Comparison of ENCODE assay signal across 19 cellular contexts in genomic region chr6:43097502-43097901, GRCh38. TPM values are rescaled to one million over a fixed set of nuclear protein-coding genes. Genes with fewer than 3 reads are reported as not detected.
DNase-seq lines count a peak whose midpoint lies in the region; ATAC-seq and TF ChIP-seq lines count a peak whose summit lies in the region.
"Had no signal": no experiment of that assay in that cellular context is flagged by ENCODE, and none has a peak within 500 bp of the region (broad histone marks: within the 10 kb centered on the region; RNA-seq: fewer than 3 reads in every experiment).

No MANE protein-coding gene starts in this region.

- H3K36me3 ChIP-seq in A673 (ENCODE audit: insufficient read depth, low read length, poor library complexity, severe bottlenecking) (no peaks in the 10 kb centered on the region), PC-3 (ENCODE audit: low read depth, low read length) (no peaks in the 10 kb centered on the region), Peyer's patch (no peaks in the 10 kb centered on the region)
- H3K36me3 ChIP-seq in CD4-positive, alpha-beta memory T cell (ENCODE audit: insufficient read depth, low read length): no peaks in the 10 kb centered on the region
- H3K36me3 ChIP-seq: heart left ventricle, SJSA1 had no signal

- CTCF ChIA-PET in A673 (lab: Charles Lee): no interaction called here
- CTCF ChIA-PET in PC-3 (lab: Charles Lee): no interaction called here
- CTCF ChIA-PET in CD4-positive, alpha-beta memory T cell (lab: Charles Lee; ENCODE audit: partially characterized antibody): no interaction called here

- intact Hi-C loops in A673 (cut with micrococcal nuclease; ENCODE audit: unreplicated experiment): no loop called here
- intact Hi-C loops in PC-3 (cut with micrococcal nuclease): no loop called here
- intact Hi-C loops in CD4-positive, alpha-beta memory T cell (cut with micrococcal nuclease): no loop called here

- no peak overlapping the region for H3K4me3 Mint-ChIP-seq in endothelial cell (ENCODE audit: unreplicated experiment)
- no peak overlapping the region for H3K4me3 Mint-ChIP-seq in nephron progenitor cell
- H3K4me3 Mint-ChIP-seq in CD4-positive, alpha-beta memory T cell: no peak overlapping the region
- H3K4me3 Mint-ChIP-seq: CD4-positive, alpha-beta T cell; dendritic cell treated with granulocyte-macrophage colony-stimulating factor and Interleukin-4, amounts not matched to agents 40 ng/mL and 50 ng/mL, for 4 days; stimulated activated memory B cell treated with anti-CD40 and anti-IgM and Interleukin-4, amounts not matched to agents 10 μg/mL and 1 μg/mL and 100 μg/mL, for 72 hours had no signal

- H3K27ac ChIP-seq in A673 (ENCODE audit: low read depth, low read length, poor library complexity, severe bottlenecking) (peak overlapping the region; percentile 58), PC-3 (ENCODE audit: low read length) (peak overlapping the region; percentile 70), Peyer's patch (no peak overlapping the region)
- H3K27ac ChIP-seq in CD4-positive, alpha-beta memory T cell (ENCODE audit: low read depth, low read length): no peak overlapping the region
- H3K27ac ChIP-seq: A549, heart left ventricle, SJSA1 had no signal

- H3K9ac ChIP-seq in PC-3 (ENCODE audit: low read length): peak overlapping the region; percentile 13; the same call in 1 of the 2 replicates

- no peak for DNase-seq in A673 (ENCODE audit: low spot score)
- DNase-seq in PC-3: no peak
- DNase-seq in endothelial cell (ENCODE audit: low spot score): no peak
- DNase-seq in nephron progenitor cell: no peak
- DNase-seq in Peyer's patch: no peak
- DNase-seq in CD4-positive, alpha-beta memory T cell: no peak
- DNase-seq: activated CD4-positive, alpha-beta T cell treated with anti-CD3 and anti-CD28 coated beads for 4 hours; activated CD8-positive, alpha-beta memory T cell treated with anti-CD3 and anti-CD28 coated beads, Interleukin-2, amount 50 U/mL, for 48 hours; CD4-positive, alpha-beta T cell; heart left ventricle; islet precursor cell; NCI-H1694; stimulated activated CD4-positive, alpha-beta T cell treated with anti-CD3 and anti-CD28 coated beads, Interleukin-12 subunit alpha, Interleukin-12 subunit beta, amount 100 ng/mL, for 4 hours had no signal

- ATAC-seq in PC-3: no peak
- no peak for ATAC-seq in HG03354 (IDR thresholded peaks at IDR 0.05; ENCODE audit: poor library complexity, severe bottlenecking, unreplicated experiment)
- ATAC-seq in HG02588 (IDR thresholded peaks at IDR 0.05; ENCODE audit: unreplicated experiment): no peak
- ATAC-seq: A549; stimulated activated memory B cell treated with anti-CD40 and anti-IgM and Interleukin-4, amounts not matched to agents 10 μg/mL and 1 μg/mL and 100 μg/mL, for 72 hours had no signal

- no peaks in the 10 kb centered on the region for H3K9me2 ChIP-seq in PC-3 (replicated peaks; ENCODE audit: low read length)

- no peak for TF ChIP-seq POLR2A in Peyer's patch (IDR thresholded peaks at IDR 0.05)

- H3K4me1 ChIP-seq in A673 (ENCODE audit: insufficient read depth, low read length, poor library complexity, severe bottlenecking) (peaks cover 9% of the 10 kb centered on the region), PC-3 (ENCODE audit: insufficient read depth, low read length) (peaks cover 30% of the 10 kb centered on the region), Peyer's patch (peaks cover 0 to 15% (median 0%) of the 10 kb centered on the region in 4 donors)
- peaks cover 15% of the 10 kb centered on the region for H3K4me1 ChIP-seq in CD4-positive, alpha-beta memory T cell (ENCODE audit: insufficient read depth, low read length)
- H3K4me1 ChIP-seq: A549 had no signal

- H3K9me3 Mint-ChIP-seq in endothelial cell (ENCODE audit: unreplicated experiment) (no peaks in the 10 kb centered on the region), nephron progenitor cell (no peaks in the 10 kb centered on the region)
- no peaks in the 10 kb centered on the region for H3K9me3 Mint-ChIP-seq in CD4-positive, alpha-beta memory T cell
- H3K9me3 Mint-ChIP-seq: CD4-positive, alpha-beta T cell; dendritic cell treated with granulocyte-macrophage colony-stimulating factor and Interleukin-4, amounts not matched to agents 40 ng/mL and 50 ng/mL, for 4 days; stimulated activated memory B cell treated with anti-CD40 and anti-IgM and Interleukin-4, amounts not matched to agents 10 μg/mL and 1 μg/mL and 100 μg/mL, for 72 hours had no signal

- no peaks in the 10 kb centered on the region for H3K27me3 ChIP-seq in A673 (replicated peaks; ENCODE audit: insufficient read depth, low read depth, low read length, poor library complexity)
- no peaks in the 10 kb centered on the region for H3K27me3 ChIP-seq in PC-3 (ENCODE audit: low read length)
- no peaks in the 10 kb centered on the region for H3K27me3 ChIP-seq in Peyer's patch
- no peaks in the 10 kb centered on the region for H3K27me3 ChIP-seq in CD4-positive, alpha-beta memory T cell (ENCODE audit: insufficient read depth, low read length)
- H3K27me3 ChIP-seq: heart left ventricle, SJSA1 had no signal

- H3K36me3 Mint-ChIP-seq in endothelial cell (ENCODE audit: low read depth, unreplicated experiment) (peaks cover 8% of the 10 kb centered on the region), nephron progenitor cell (ENCODE audit: low read depth) (peaks cover 5% of the 10 kb centered on the region)
- H3K36me3 Mint-ChIP-seq in CD4-positive, alpha-beta memory T cell: no peaks in the 10 kb centered on the region
- H3K36me3 Mint-ChIP-seq: stimulated activated memory B cell treated with anti-CD40 and anti-IgM and Interleukin-4, amounts not matched to agents 10 μg/mL and 1 μg/mL and 100 μg/mL, for 72 hours had no signal

- H3K27ac Mint-ChIP-seq in endothelial cell (ENCODE audit: unreplicated experiment) (peak overlapping the region; percentile 67), nephron progenitor cell (peak overlapping the region; percentile 95)
- no peak overlapping the region for H3K27ac Mint-ChIP-seq in CD4-positive, alpha-beta memory T cell
- H3K27ac Mint-ChIP-seq: CD4-positive, alpha-beta T cell; dendritic cell treated with granulocyte-macrophage colony-stimulating factor and Interleukin-4, amounts not matched to agents 40 ng/mL and 50 ng/mL, for 4 days; stimulated activated memory B cell treated with anti-CD40 and anti-IgM and Interleukin-4, amounts not matched to agents 10 μg/mL and 1 μg/mL and 100 μg/mL, for 72 hours had no signal

- H3K9me3 ChIP-seq in A673 (ENCODE audit: low read depth, low read length, poor library complexity, severe bottlenecking) (no peaks in the 10 kb centered on the region), PC-3 (ENCODE audit: low read length) (no peaks in the 10 kb centered on the region), Peyer's patch (no peaks in the 10 kb centered on the region)
- no peaks in the 10 kb centered on the region for H3K9me3 ChIP-seq in CD4-positive, alpha-beta memory T cell (ENCODE audit: control insufficient read depth in 1 of 2, low read length in 2 of 2)
- H3K9me3 ChIP-seq: A549, heart left ventricle, SJSA1 had no signal

- peaks cover 50% of the 10 kb centered on the region for H3K79me2 ChIP-seq in PC-3 (ENCODE audit: low read length)

- H2AFZ ChIP-seq in PC-3 (ENCODE audit: low read length): peak overlapping the region; percentile 51; the same call in 1 of the 2 replicates

- H3K4me3 ChIP-seq in A673 (ENCODE audit: low read depth, low read length, poor library complexity, severe bottlenecking) (no peak overlapping the region), PC-3 (ENCODE audit: low read length) (peak overlapping the region; percentile 42), Peyer's patch (no peak overlapping the region)
- H3K4me3 ChIP-seq in CD4-positive, alpha-beta memory T cell (ENCODE audit: low read length in 2 of 2): no peak overlapping the region
- H3K4me3 ChIP-seq: A549, heart left ventricle, SJSA1 had no signal

- H3K4me1 Mint-ChIP-seq in endothelial cell (ENCODE audit: unreplicated experiment) (peaks cover 48% of the 10 kb centered on the region), nephron progenitor cell (peaks cover 55% of the 10 kb centered on the region)
- H3K4me1 Mint-ChIP-seq in CD4-positive, alpha-beta memory T cell: peaks cover 10 to 20% (median 14%) of the 10 kb centered on the region in 4 donors

- H3K27me3 Mint-ChIP-seq in endothelial cell (ENCODE audit: unreplicated experiment) (no peaks in the 10 kb centered on the region), nephron progenitor cell (ENCODE audit: low read depth, poor library complexity) (no peaks in the 10 kb centered on the region)
- no peaks in the 10 kb centered on the region for H3K27me3 Mint-ChIP-seq in CD4-positive, alpha-beta memory T cell
- H3K27me3 Mint-ChIP-seq: CD4-positive, alpha-beta T cell; dendritic cell treated with granulocyte-macrophage colony-stimulating factor and Interleukin-4, amounts not matched to agents 40 ng/mL and 50 ng/mL, for 4 days; stimulated activated memory B cell treated with anti-CD40 and anti-IgM and Interleukin-4, amounts not matched to agents 10 μg/mL and 1 μg/mL and 100 μg/mL, for 72 hours had no signal

- BruUV-seq in A673 (replicated peaks; lab: Mats Ljungman, UMichigan) (no TSS peak), PC-3 (replicated peaks; lab: Mats Ljungman, UMichigan) (no TSS peak)

- H4K20me1 ChIP-seq in PC-3 (ENCODE audit: low read length): no peaks in the 10 kb centered on the region

- POLR2A ChIA-PET in A673 (lab: Charles Lee; ENCODE audit: low non-redundant PET) (no interaction called here), PC-3 (lab: Charles Lee; ENCODE audit: unreplicated experiment) (no interaction called here)
- POLR2A ChIA-PET in CD4-positive, alpha-beta memory T cell (lab: Charles Lee; ENCODE audit: partially characterized antibody): no interaction called here

- peaks cover 6% of the 10 kb centered on the region for H3F3A ChIP-seq in PC-3 (ENCODE audit: low read length, unreplicated experiment)

- H3K4me2 ChIP-seq in PC-3 (ENCODE audit: low read length): peak overlapping the region; percentile 72
- H3K4me2 ChIP-seq: A549 had no signal

- TF ChIP-seq CTCF in A673 (conservative IDR thresholded peaks at IDR 0.05; ENCODE audit: low read depth, low read length): no peak
- no peak for TF ChIP-seq CTCF in PC-3 (conservative IDR thresholded peaks at IDR 0.05; ENCODE audit: low read depth, low read length)
- no peak for TF ChIP-seq CTCF in endothelial cell (IDR thresholded peaks at IDR 0.05; ENCODE audit: unreplicated experiment)
- TF ChIP-seq CTCF in nephron progenitor cell (IDR thresholded peaks at IDR 0.05): no peak
- no peak for TF ChIP-seq CTCF in Peyer's patch (IDR thresholded peaks at IDR 0.05)

RNA-seq across cellular contexts. Expression of gene PTK7, which starts 21.4 kb away (rescaled TPM):
- 84.5 and 95.8 TPM in 2 replicates for total RNA-seq in A673 (2021)
- 48.1 and 69.1 TPM in 2 replicates for total RNA-seq in PC-3 (2014; rRNA removed)
- total RNA-seq in endothelial cell (ENCODE audit: unreplicated experiment): 208 TPM
- total RNA-seq in Peyer's patch: 10 to 100 TPM in 3 of 4 donors, 1 to 10 TPM in 1; 4.4 to 22.3 (median 18.3) TPM
- under 1 TPM; 0.26 to 0.42 TPM for total RNA-seq in CD4-positive, alpha-beta memory T cell
- under 1 TPM in 1 of 2 donors, not detected in 1; 0.08 TPM for polyA plus RNA-seq in CD4-positive, alpha-beta memory T cell

RNA-seq across cellular contexts. Expression of gene KLC4, which starts 38.1 kb away (rescaled TPM):
- total RNA-seq in A673 (2021) (21.3 and 35.6 TPM in 2 replicates), PC-3 (2014; rRNA removed) (17.5 and 18.5 TPM in 2 replicates), endothelial cell (ENCODE audit: unreplicated experiment) (41.4 TPM), Peyer's patch (100 to 1,000 TPM in 3 of 4 donors, 10 to 100 TPM in 1; 50.3 to 214 (median 183) TPM)
- 10 to 100 TPM; 51.6 to 57.0 TPM for total RNA-seq in CD4-positive, alpha-beta memory T cell
- 10 to 100 TPM in 1 of 2 donors, 1 to 10 TPM in 1; 9.7 to 11.5 TPM for polyA plus RNA-seq in CD4-positive, alpha-beta memory T cell

RNA-seq across cellular contexts. Expression of gene MRPL2, which starts 38.3 kb away (rescaled TPM):
- total RNA-seq in A673 (2021) (95.8 and 127 TPM in 2 replicates), PC-3 (2014; rRNA removed) (59.8 and 63.9 TPM in 2 replicates), endothelial cell (ENCODE audit: unreplicated experiment) (39.7 TPM), Peyer's patch (10 to 100 TPM; 19.0 to 40.8 (median 22.1) TPM)
- total RNA-seq in CD4-positive, alpha-beta memory T cell: 10 to 100 TPM; 55.3 to 56.5 TPM
- polyA plus RNA-seq in CD4-positive, alpha-beta memory T cell: 10 to 100 TPM; 37.9 to 51.6 TPM

RNA-seq across cellular contexts. Expression of gene CUL7, which starts 43.9 kb away (rescaled TPM):
- total RNA-seq in A673 (2021) (29.4 and 30.7 TPM in 2 replicates), PC-3 (2014; rRNA removed) (17.5 and 18.6 TPM in 2 replicates), endothelial cell (ENCODE audit: unreplicated experiment) (42.2 TPM), Peyer's patch (10 to 100 TPM; 19.4 to 33.0 (median 23.1) TPM)
- 10 to 100 TPM; 13.7 to 13.9 TPM for total RNA-seq in CD4-positive, alpha-beta memory T cell
- 1 to 10 TPM; 2.1 to 3.8 TPM for polyA plus RNA-seq in CD4-positive, alpha-beta memory T cell

Comparison
In these comparisons a context has a peak if more than half of its experiments do, and no peak if none do; other contexts are left out.
1. H3K27ac ChIP-seq: peak in A673 (single experiment) and PC-3 (single experiment); none in Peyer's patch (0 of 4) and CD4-positive, alpha-beta memory T cell (single experiment).
2. H3K27ac Mint-ChIP-seq: peak in endothelial cell (single experiment) and nephron progenitor cell (single experiment); none in CD4-positive, alpha-beta memory T cell (0 of 7).